In the genomic region with DNA sequence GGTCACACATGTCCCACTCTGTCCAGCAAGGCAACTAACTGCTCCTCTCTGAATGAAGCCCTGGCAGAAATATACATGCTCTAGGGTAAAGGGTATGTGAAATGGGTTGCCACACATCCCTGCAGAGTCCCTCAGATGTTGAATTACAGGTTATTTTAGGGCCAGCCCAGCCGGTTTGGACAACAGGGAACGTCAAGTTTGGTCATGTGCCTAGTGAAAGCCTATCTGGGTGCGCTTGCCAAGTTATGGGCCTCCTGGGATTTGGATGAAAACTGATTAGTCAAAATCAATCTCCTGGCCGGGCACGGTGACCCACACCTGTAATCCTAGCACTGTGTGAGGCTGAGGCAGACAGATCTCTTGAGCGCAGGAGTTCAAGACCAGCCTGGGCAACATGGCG, we compare ENCODE assay signal across 25 cellular contexts. TPM values are rescaled to one million over a fixed set of nuclear protein-coding genes. Genes with fewer than 3 reads are reported as not detected.
DNase-seq lines count a peak whose midpoint lies in the region; ATAC-seq, FAIRE-seq and TF ChIP-seq lines count a peak whose summit lies in the region.
"Had no signal": no experiment of that assay in that cellular context is flagged by ENCODE, and none has a peak within 500 bp of the region (broad histone marks: within the 10 kb centered on the region; RNA-seq: fewer than 3 reads in every experiment).

No MANE protein-coding gene starts in this region.

- no peak for DNase-seq in Right ventricle myocardium superior
- no peak for DNase-seq in heart left ventricle
- peak; percentile 89 for DNase-seq in bronchial epithelial cell (ENCODE audit: low read depth)
- peak; percentile 51 for DNase-seq in mesenteric fat pad (ENCODE audit: low spot score)
- DNase-seq in ureter (ENCODE audit: low spot score) = peak; percentile 89
- DNase-seq in DMS53 (lab: John Stamatoyannopoulos, UW) = no peak
- DNase-seq in stimulated activated CD4-positive, alpha-beta T cell treated with anti-CD3 and anti-CD28 coated beads, Interleukin-4, amount 100 ng/mL, for 4 hours = no peak
- no peak for DNase-seq in GM20000 (ENCODE audit: low spot score)
- DNase-seq: activated CD4-positive, alpha-beta T cell treated with anti-CD3 and anti-CD28 coated beads, Interleukin-2, amount 50 U/mL, for 48 hours; activated naive CD4-positive, alpha-beta T cell treated with Interleukin-2 at 50 U/mL for 16 hours; activated T-cell treated with anti-CD3 and anti-CD28 coated beads for 4 hours; anterior cingulate cortex; DMS 273 treated with DMSO at 0.1 percent for 48 hours; effector CD4-positive, alpha-beta T cell; H9; heart right ventricle; mesenchymal stem cell; naive thymus-derived CD8-positive, alpha-beta T cell; NCI-H1694 treated with DMSO at 0.1 percent for 48 hours; NCI-H446 treated with DMSO at 0.1 percent for 48 hours; small intestine; stimulated activated CD4-positive, alpha-beta T cell treated with anti-CD3 and anti-CD28 coated beads, Interleukin-4, amount 100 ng/mL, for 1 hour had no signal

- peaks cover 0 to 45% (median 3%) of the 10 kb centered on the region in 12 donors for H3K4me1 ChIP-seq in heart left ventricle
- H3K4me1 ChIP-seq: parathyroid adenoma had no signal

- peak; percentile 32 for FAIRE-seq in bronchial epithelial cell (lab: Jason Lieb, UNC)
- FAIRE-seq: GM12892, small intestine had no signal

- WGBS in heart left ventricle, 4 donors = 56 to 75% (median 72%) methylated on average over 7 of the region's 7 CpGs

- H3K27ac ChIP-seq in heart left ventricle = no peak overlapping the region
- H3K27ac ChIP-seq: heart right ventricle, HL-60, parathyroid adenoma had no signal

- H3K36me3 ChIP-seq in heart left ventricle (peaks cover 0 to 53% (median 17%) of the 10 kb centered on the region in 9 donors), bronchial epithelial cell (ENCODE audit: control insufficient read depth, insufficient read depth, low read length) (no peaks in the 10 kb centered on the region)

- no peaks in the 10 kb centered on the region for H3K27me3 ChIP-seq in heart left ventricle
- H3K27me3 ChIP-seq in bronchial epithelial cell (ENCODE audit: control insufficient read depth, insufficient read depth, low read length) = no peaks in the 10 kb centered on the region
- H3K27me3 ChIP-seq: heart right ventricle had no signal

- intact Hi-C loops in Right ventricle myocardium superior (cut with DNase I) = no loop called here
- intact Hi-C loops in heart left ventricle (cut with DNase I) = no loop called here

- TF ChIP-seq CTCF in heart left ventricle (IDR thresholded peaks at IDR 0.05) (no peak), bronchial epithelial cell (IDR thresholded peaks at IDR 0.05; ENCODE audit: insufficient read depth, low read length, severe bottlenecking) (no peak), GM20000 (IDR thresholded peaks at IDR 0.05; ENCODE audit: extremely low read depth, missing control alignments) (no peak)

- no peak overlapping the region for H3K4me3 ChIP-seq in heart left ventricle
- no peak overlapping the region for H3K4me3 ChIP-seq in bronchial epithelial cell (ENCODE audit: low read depth, low read length)
- H3K4me3 ChIP-seq: heart right ventricle had no signal

- peak; percentile 19 for ATAC-seq in Right ventricle myocardium superior (ENCODE audit: poor library complexity)
- ATAC-seq in heart left ventricle = no peak
- ATAC-seq: heart right ventricle; naive thymus-derived CD8-positive, alpha-beta T cell had no signal

- H3K9me3 ChIP-seq in heart left ventricle = no peaks in the 10 kb centered on the region
- H3K9me3 ChIP-seq: heart right ventricle had no signal

- no peak for TF ChIP-seq POLR2A in heart left ventricle (IDR thresholded peaks at IDR 0.05)

RNA-seq across cellular contexts. Expression of a gene that starts 10.4 kb away (rescaled TPM):
- total RNA-seq in Right ventricle myocardium superior (25.6 TPM), heart left ventricle (10 to 100 TPM; 30.3 to 74.8 (median 33.8) TPM), bronchial epithelial cell (44.8 and 55.6 TPM in 2 replicates), mesenteric fat pad (89.3 TPM), ureter (173 TPM)
- 10 to 100 TPM; 18.1 to 43.4 TPM for polyA plus RNA-seq in heart left ventricle

Comparison
In these comparisons a context has a peak if more than half of its experiments do, and no peak if none do; other contexts are left out.
1. DNase-seq: peak in bronchial epithelial cell (single experiment), mesenteric fat pad (single experiment) and ureter (single experiment); none in Right ventricle myocardium superior (single experiment), heart left ventricle (0 of 5), DMS53 (single experiment), stimulated activated CD4-positive, alpha-beta T cell treated with anti-CD3 and anti-CD28 coated beads, Interleukin-4, amount 100 ng/mL, for 4 hours (0 of 2) and GM20000 (single experiment).